12 cellular contexts compared by ENCODE assay signal in genomic region chrX:56219702-56220101, GRCh38. TPM values are rescaled to one million over a fixed set of nuclear protein-coding genes. Genes with fewer than 3 reads are reported as not detected.
A peak's percentile ranks its signal among the peaks of the same experiment; 100 is the strongest.
DNase-seq lines count a peak whose midpoint lies in the region; ATAC-seq and TF ChIP-seq lines count a peak whose summit lies in the region.
"Had no signal": no experiment of that assay in that cellular context is flagged by ENCODE, and none has a peak within 500 bp of the region (broad histone marks: within the 10 kb centered on the region; RNA-seq: fewer than 3 reads in every experiment).

No MANE protein-coding gene starts in this region.

- H3K4me1 ChIP-seq in transverse colon: no peaks in the 10 kb centered on the region

- peak in 4 of 5 experiments; percentile 16 to 33 (median 30) for TF ChIP-seq CTCF in transverse colon (IDR thresholded peaks at IDR 0.05)

- H3K27me3 Mint-ChIP-seq in stimulated activated naive CD8-positive, alpha-beta T cell treated with anti-CD3 and anti-CD28 coated beads, Interleukin-15, amount 100 ng/mL, for 72 hours: no peaks in the 10 kb centered on the region
- H3K27me3 Mint-ChIP-seq: memory B cell had no signal

- H3K27ac ChIP-seq in transverse colon: no peak overlapping the region

- no peak for TF ChIP-seq EP300 in transverse colon (IDR thresholded peaks at IDR 0.05; ENCODE audit: low read depth)

- peak overlapping the region in 1 of 2 donors; percentile 74 for H3K27ac Mint-ChIP-seq in stimulated activated naive CD8-positive, alpha-beta T cell treated with anti-CD3 and anti-CD28 coated beads, Interleukin-15, amount 100 ng/mL, for 72 hours
- H3K27ac Mint-ChIP-seq: memory B cell had no signal

- H3K36me3 ChIP-seq in transverse colon: no peaks in the 10 kb centered on the region

- TF ChIP-seq POLR2A in transverse colon (IDR thresholded peaks at IDR 0.05): no peak

- in situ Hi-C loops in transverse colon (cut with MboI; ENCODE audit: low pct_ligation_motif_present in 1 of 4, low pct_unique_long_range_greater_than_20kb in 1 of 4, low sequenced_read_pairs in 3 of 4): no loop called here

- no peak for ATAC-seq in stimulated activated naive CD8-positive, alpha-beta T cell treated with anti-CD3 and anti-CD28 coated beads, Interleukin-15, amount 100 ng/mL, for 72 hours

- 42% methylated on average over 4 of the region's 4 CpGs; no CpG with 5 or more reads in 1 of the 2 donors for WGBS in transverse colon (ENCODE audit: low coverage in 1 of 2), 2 donors

- intact Hi-C loops in transverse colon (cut with DNase I; ENCODE audit: low total_unique reads): loop anchor here (5.0 kb wide), 1 partner anchor 1683 kb away; no protein-coding TSS in a partner anchor

- no peaks in the 10 kb centered on the region for H3K9me3 ChIP-seq in transverse colon

- no peaks in the 10 kb centered on the region for H3K4me1 Mint-ChIP-seq in stimulated activated naive CD8-positive, alpha-beta T cell treated with anti-CD3 and anti-CD28 coated beads, Interleukin-15, amount 100 ng/mL, for 72 hours

- no peak overlapping the region for H3K4me3 ChIP-seq in transverse colon

- no peaks in the 10 kb centered on the region for H3K27me3 ChIP-seq in transverse colon

- no peaks in the 10 kb centered on the region for H3K9me3 Mint-ChIP-seq in stimulated activated naive CD8-positive, alpha-beta T cell treated with anti-CD3 and anti-CD28 coated beads, Interleukin-15, amount 100 ng/mL, for 72 hours
- H3K9me3 Mint-ChIP-seq: memory B cell had no signal

- no peak overlapping the region for H3K4me3 Mint-ChIP-seq in stimulated activated naive CD8-positive, alpha-beta T cell treated with anti-CD3 and anti-CD28 coated beads, Interleukin-15, amount 100 ng/mL, for 72 hours
- H3K4me3 Mint-ChIP-seq: memory B cell had no signal

- peak; percentile 2 for DNase-seq in NOMO-1 treated with DMSO at 0.1 percent for 48 hours (lab: John Stamatoyannopoulos, UW; ENCODE audit: unreplicated experiment)
- DNase-seq in NOMO-1 (lab: John Stamatoyannopoulos, UW; ENCODE audit: unreplicated experiment in 2 of 2): no peak
- DNase-seq in OCI-M1 (lab: John Stamatoyannopoulos, UW): peak; percentile 20
- peak; percentile 11 for DNase-seq in foreskin melanocyte
- no peak for DNase-seq in transverse colon
- DNase-seq in NCI-H446 (lab: John Stamatoyannopoulos, UW): no peak
- no peak for DNase-seq in stimulated activated naive CD8-positive, alpha-beta T cell treated with anti-CD3 and anti-CD28 coated beads, Interleukin-15, amount 100 ng/mL, for 72 hours
- no peak for DNase-seq in NCI-H446 treated with DMSO at 0.1 percent for 48 hours (lab: John Stamatoyannopoulos, UW)
- DNase-seq: activated CD8-positive, alpha-beta memory T cell treated with anti-CD3 and anti-CD28 coated beads, Interleukin-2, amount 50 U/mL, for 48 hours; small intestine had no signal

RNA-seq across cellular contexts. Expression of gene KLF8, which starts 12.5 kb away (rescaled TPM):
- 10 to 100 TPM in 1 of 4 donors, 1 to 10 TPM in 3; 2.3 to 20.5 (median 4.3) TPM for total RNA-seq in transverse colon
- total RNA-seq: HT1080 had no signal

Comparison
In these comparisons a context has a peak if more than half of its experiments do, and no peak if none do; other contexts are left out.
1. DNase-seq: peak in NOMO-1 treated with DMSO at 0.1 percent for 48 hours (single experiment), OCI-M1 (single experiment) and foreskin melanocyte (single experiment); none in NOMO-1 (0 of 2), transverse colon (single experiment), NCI-H446 (0 of 2), stimulated activated naive CD8-positive, alpha-beta T cell treated with anti-CD3 and anti-CD28 coated beads, Interleukin-15, amount 100 ng/mL, for 72 hours (0 of 2) and NCI-H446 treated with DMSO at 0.1 percent for 48 hours (single experiment).